ENCODE assay signal across 18 cellular contexts in the genomic region with DNA sequence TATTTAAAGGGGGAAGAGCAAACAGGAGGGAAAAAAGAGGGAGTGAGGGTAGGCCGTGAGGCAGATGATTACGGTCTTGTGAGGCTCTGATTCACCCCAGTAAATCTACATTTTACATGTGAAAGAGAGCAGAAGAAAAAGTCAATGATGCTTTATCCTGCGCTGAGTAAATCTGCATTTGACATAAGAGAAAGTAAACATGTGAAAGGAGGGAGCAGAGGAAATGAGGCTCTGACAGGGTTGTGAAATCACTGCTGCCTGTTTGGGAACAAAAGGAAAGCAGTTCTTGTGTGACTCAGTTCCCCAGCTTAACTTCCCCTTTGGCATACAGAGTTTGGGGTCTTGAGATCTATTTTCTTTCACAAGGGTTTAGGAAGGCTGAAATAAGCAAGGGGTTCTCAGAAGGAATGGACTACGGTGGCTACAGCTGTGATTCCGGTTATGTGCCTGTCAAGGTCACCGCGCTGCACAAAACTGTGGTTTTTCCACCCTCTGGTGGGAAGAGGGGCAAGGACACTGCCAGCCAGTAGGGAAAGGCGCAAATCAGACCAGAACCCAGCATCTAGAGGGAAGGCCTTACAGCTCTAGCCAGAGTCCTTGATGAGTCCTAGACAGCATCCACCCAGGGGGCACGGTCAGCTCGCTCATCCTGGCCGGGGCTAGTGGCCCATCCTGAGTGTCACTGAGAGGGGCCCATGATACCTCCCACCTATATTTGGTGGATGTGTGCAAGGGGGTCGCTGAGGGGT. TPM values are rescaled to one million over a fixed set of nuclear protein-coding genes. Genes with fewer than 3 reads are reported as not detected.
A peak's percentile ranks its signal among the peaks of the same experiment; 100 is the strongest.
DNase-seq lines count a peak whose midpoint lies in the region; ATAC-seq, FAIRE-seq and TF ChIP-seq lines count a peak whose summit lies in the region.
"Had no signal": no experiment of that assay in that cellular context is flagged by ENCODE, and none has a peak within 500 bp of the region (broad histone marks: within the 10 kb centered on the region; RNA-seq: fewer than 3 reads in every experiment).

No MANE protein-coding gene starts in this region.

- in situ Hi-C loops in brain microvascular endothelial cell (cut with HindIII; ENCODE audit: low pct_ligation_motif_present, low sequenced_read_pairs): no loop called here

- H3K4me2 ChIP-seq in A549 (peak overlapping the region; percentile 38), HCT116 (ENCODE audit: low read length) (peak overlapping the region; percentile 35)

- H3K27ac ChIP-seq in A549: peak overlapping the region in 1 of 2 experiments; percentile 47; a peak in 3 of 6 replicates
- no peak overlapping the region for H3K27ac ChIP-seq in HCT116 (ENCODE audit: low read depth, low read length)
- no peak overlapping the region for H3K27ac ChIP-seq in brain microvascular endothelial cell
- no peak overlapping the region for H3K27ac ChIP-seq in iPS-18a (ENCODE audit: low read length)
- H3K27ac ChIP-seq: foreskin keratinocyte, neutrophil had no signal

- ATAC-seq in A549 (peak; percentile 25 to 56; a peak in 4 of 6 replicates), HCT116 (peak; percentile 40), HG03521 (IDR thresholded peaks at IDR 0.05; ENCODE audit: unreplicated experiment) (no peak)
- ATAC-seq: left colon had no signal

- TF ChIP-seq RAD21 in A549 (conservative IDR thresholded peaks at IDR 0.05 in 1 of 2, IDR thresholded peaks at IDR 0.05 in 1 of 2) (no peak), HCT116 (IDR thresholded peaks at IDR 0.05; ENCODE audit: low read depth) (no peak)

- TF ChIP-seq POLR2A in A549 (IDR thresholded peaks at IDR 0.05; ENCODE audit: low read length): no peak
- no peak for TF ChIP-seq POLR2A in HCT116 (IDR thresholded peaks at IDR 0.05; ENCODE audit: borderline replicate concordance, extremely low read depth, insufficient read depth, insufficient read length)

- intact Hi-C loops in HCT116 (cut with micrococcal nuclease): no loop called here

- WGBS in A549 (ENCODE audit: missing lambda C conversion rate): 81% methylated on average over 12 of the region's 12 CpGs

- H3K27me3 ChIP-seq in HCT116 (ENCODE audit: insufficient read depth, low read length): no peaks in the 10 kb centered on the region
- H3K27me3 ChIP-seq in brain microvascular endothelial cell (replicated peaks): no peaks in the 10 kb centered on the region
- H3K27me3 ChIP-seq in iPS-18a (ENCODE audit: control insufficient read depth, insufficient read depth, low read length): no peaks in the 10 kb centered on the region

- POLR2A ChIA-PET in A549 (lab: Yijun Ruan, JAX): no interaction called here
- POLR2A ChIA-PET in HCT116 (lab: Charles Lee): no interaction called here

- no TSS peak for BruUV-seq in HCT116 (replicated peaks; lab: Mats Ljungman, UMichigan)

- no peaks in the 10 kb centered on the region for H4K20me1 ChIP-seq in HCT116 (ENCODE audit: insufficient read depth)

- no peaks in the 10 kb centered on the region for H3K79me2 ChIP-seq in HCT116 (ENCODE audit: insufficient read depth, low read length)

- H3K4me3 ChIP-seq in A549: no peak overlapping the region
- H3K4me3 ChIP-seq in HCT116 (replicated peaks in 1 of 2; ENCODE audit: low read depth in 1 of 2, low read length in 2 of 2): no peak overlapping the region
- H3K4me3 ChIP-seq in brain microvascular endothelial cell (ENCODE audit: low read depth, low read length): no peak overlapping the region
- H3K4me3 ChIP-seq in iPS-18a (ENCODE audit: low read length): peak overlapping the region; percentile 15

- no peak for TF ChIP-seq EP300 in A549 (IDR thresholded peaks at IDR 0.05)

- RAD21 ChIA-PET in HCT116 (lab: Charles Lee; ENCODE audit: low non-redundant PET in 1 of 2, low total read pairs in 2 of 2, uncharacterized antibody in 2 of 2, unreplicated experiment in 2 of 2): no interaction called here

- H3K9ac ChIP-seq in HCT116 (ENCODE audit: low read length) (no peak overlapping the region), iPS-18a (ENCODE audit: low read length) (no peak overlapping the region)

- TF ChIP-seq CTCF in A549 (IDR thresholded peaks at IDR 0.05): no peak
- TF ChIP-seq CTCF in HCT116 (IDR thresholded peaks at IDR 0.05 in 2 of 3, conservative IDR thresholded peaks at IDR 0.05 in 1 of 3; ENCODE audit: borderline replicate concordance in 1 of 3, insufficient read depth in 1 of 3, low read depth in 2 of 3, low read length in 2 of 3): no peak
- TF ChIP-seq CTCF in brain microvascular endothelial cell (IDR thresholded peaks at IDR 0.05; ENCODE audit: low read depth, low read length, missing control alignments): no peak

- peak; percentile 73 for FAIRE-seq in A549 (lab: Jason Lieb, UNC)
- FAIRE-seq: G401.6 had no signal

- CTCF ChIA-PET in A549 (lab: Yijun Ruan, JAX): interaction anchor here (0.6 to 1.4 kb wide), 2 partner anchors 14 to 128 kb away, joined by 3 to 6 read pairs; no protein-coding TSS in a partner anchor
- CTCF ChIA-PET in HCT116 (lab: Charles Lee): no interaction called here

- H3K9me3 ChIP-seq in A549: no peaks in the 10 kb centered on the region
- no peaks in the 10 kb centered on the region for H3K9me3 ChIP-seq in HCT116 (ENCODE audit: control insufficient read depth in 1 of 2, insufficient read depth in 1 of 2, low read depth in 1 of 2, low read length in 2 of 2)
- no peaks in the 10 kb centered on the region for H3K9me3 ChIP-seq in iPS-18a (ENCODE audit: control insufficient read depth, low read depth, low read length)
- H3K9me3 ChIP-seq: BE2C, neutrophil had no signal

- DNase-seq in A549 (ENCODE audit: low read depth in 1 of 2, low spot score in 1 of 2): no peak
- no peak for DNase-seq in HCT116 (ENCODE audit: low read depth, low spot score)
- peak; percentile 21 for DNase-seq in brain microvascular endothelial cell
- no peak for DNase-seq in NCI-H1105 (lab: John Stamatoyannopoulos, UW)
- DNase-seq in amniotic stem cell (lab: John Stamatoyannopoulos, UW): no peak
- DNase-seq in Kasumi-1 (lab: John Stamatoyannopoulos, UW): no peak
- DNase-seq: activated CD4-positive, alpha-beta T cell treated with anti-CD3 and anti-CD28 coated beads, Interleukin-2, amount 50 U/mL, for 1 hour; activated effector memory CD4-positive, alpha-beta T cell treated with anti-CD3 and anti-CD28 coated beads, Interleukin-2, amount 50 U/mL, for 16 hours; BE2C; left colon; NCI-H1048; NCI-H774; T-helper 1 cell had no signal

- no peak overlapping the region for H2AFZ ChIP-seq in HCT116 (ENCODE audit: low read depth, low read length, poor library complexity, severe bottlenecking)

- no peaks in the 10 kb centered on the region for H3K9me2 ChIP-seq in HCT116 (ENCODE audit: insufficient read depth)

- H3K36me3 ChIP-seq in HCT116 (ENCODE audit: control insufficient read depth in 1 of 2, insufficient read depth in 2 of 2, low read length in 2 of 2) (no peaks in the 10 kb centered on the region), brain microvascular endothelial cell (replicated peaks) (no peaks in the 10 kb centered on the region), iPS-18a (ENCODE audit: control insufficient read depth, low read depth, low read length) (no peaks in the 10 kb centered on the region)
- H3K36me3 ChIP-seq: BE2C, neutrophil had no signal

- H3K4me1 ChIP-seq in A549 (peaks cover 31% of the 10 kb centered on the region), HCT116 (ENCODE audit: control insufficient read depth in 1 of 2, insufficient read depth in 2 of 2, low read length in 2 of 2) (peaks cover 20 to 28% of the 10 kb centered on the region in 2 experiments), iPS-18a (ENCODE audit: control insufficient read depth, low read depth, low read length) (peaks cover 31% of the 10 kb centered on the region)
- H3K4me1 ChIP-seq: BE2C, foreskin keratinocyte had no signal

TF ChIP-seq in A549, 52 proteins besides CTCF, POLR2A, EP300 and RAD21 (continues in another document):
- TF ChIP-seq PHF8 (IDR thresholded peaks at IDR 0.05; ENCODE audit: borderline replicate concordance, low read depth): no peak
- no peak for TF ChIP-seq ZNF302 (CRISPR knock-in tag; IDR thresholded peaks at IDR 0.05)
- no peak for TF ChIP-seq HEYL (CRISPR knock-in tag; IDR thresholded peaks at IDR 0.05)
- no peak for TF ChIP-seq USF2 (IDR thresholded peaks at IDR 0.05)
- TF ChIP-seq SREBF2 (IDR thresholded peaks at IDR 0.05): no peak

TF ChIP-seq in HCT116, 20 proteins besides CTCF, POLR2A, EP300 and RAD21:
- TF ChIP-seq JUND (IDR thresholded peaks at IDR 0.05) (no peak), FOSL1 (IDR thresholded peaks at IDR 0.05; ENCODE audit: low read depth) (no peak), YY1 (IDR thresholded peaks at IDR 0.05; ENCODE audit: extremely low read depth, insufficient replicate concordance, low read depth, low read length) (no peak)

RNA-seq across cellular contexts. Expression of gene HCN4, which starts 18.9 kb away (rescaled TPM):
- polyA plus RNA-seq in A549 (2011; rRNA removed): 0.03 and 0.07 TPM in 2 replicates
- polyA plus RNA-seq in A549 (2012; cell fraction: cytosol; rRNA removed): 0.03 and 0.04 TPM in 2 replicates
- 0.07 and 0.09 TPM in 2 replicates for polyA plus RNA-seq in A549 (2012; cell fraction: nucleus; rRNA removed)
- 0.09 to 0.12 TPM (median 0.09 TPM) in 3 replicates for polyA plus RNA-seq in A549 (2017; fragmentation: RNase III; extraction: RNeasy Plus Mini Kit Qiagen cat#74134 plus additional on column Dnase treatment)
- polyA minus RNA-seq in A549 (2011; rRNA and poly(A)+ RNA removed): 0.08 and 0.10 TPM in 2 replicates
- 1.7 TPM for total RNA-seq in HCT116 (2021; ENCODE audit: unreplicated experiment)
- 0.56 and 0.60 TPM in 2 replicates for polyA plus RNA-seq in HCT116 (2012)
- polyA plus RNA-seq: foreskin keratinocyte had no signal

RNA-seq across cellular contexts. Expression of gene REC114, which starts 55.3 kb away (rescaled TPM):
- polyA plus RNA-seq in A549 (2011; rRNA removed) (not detected in 2 replicates), A549 (2017; fragmentation: RNase III; extraction: RNeasy Plus Mini Kit Qiagen cat#74134 plus additional on column Dnase treatment) (not detected in 3 replicates)
- polyA plus RNA-seq in A549 (2012; cell fraction: cytosol; rRNA removed): not detected in 2 replicates
- not detected in 2 replicates for polyA plus RNA-seq in A549 (2012; cell fraction: nucleus; rRNA removed)
- polyA minus RNA-seq in A549 (2011; rRNA and poly(A)+ RNA removed): not detected in 2 replicates
- not detected for total RNA-seq in HCT116 (2021; ENCODE audit: unreplicated experiment)
- polyA plus RNA-seq in HCT116 (2012): not detected in 2 replicates
- total RNA-seq: foreskin keratinocyte, left colon had no signal
- polyA plus RNA-seq: foreskin keratinocyte had no signal
